Comparison of ENCODE assay signal across 14 cellular contexts in genomic region chr9:129725841-129726251, GRCh38. TPM values are rescaled to one million over a fixed set of nuclear protein-coding genes. Genes with fewer than 3 reads are reported as not detected.
DNase-seq lines count a peak whose midpoint lies in the region; TF ChIP-seq lines count a peak whose summit lies in the region.
"Had no signal": no experiment of that assay in that cellular context is flagged by ENCODE, and none has a peak within 500 bp of the region (broad histone marks: within the 10 kb centered on the region; RNA-seq: fewer than 3 reads in every experiment).

No MANE protein-coding gene starts in this region.

- H3K27me3 ChIP-seq in BLaER1 treated with 17β-estradiol and CSF1 and Interleukin-3, amounts not matched to agents 10 nM and 100 nM = no peaks in the 10 kb centered on the region
- no peaks in the 10 kb centered on the region for H3K27me3 ChIP-seq in testis
- H3K27me3 ChIP-seq: body of pancreas had no signal

- WGBS in testis, 2 donors = 38 to 45% methylated on average over 10 of the region's 10 CpGs

- intact Hi-C loops in testis (cut with DNase I; ENCODE audit: low total_unique reads) = no loop called here

- peak overlapping the region in 10 of 11 experiments; percentile 7 to 75 (median 60); a peak in 16 of 22 replicates for H3K4me2 ChIP-seq in BLaER1 treated with 17β-estradiol and CSF1 and Interleukin-3, amounts not matched to agents 10 nM and 100 nM

- H3K9me3 ChIP-seq in BLaER1 treated with 17β-estradiol and CSF1 and Interleukin-3, amounts not matched to agents 10 nM and 100 nM (replicated peaks in 1 of 11) = no peaks in the 10 kb centered on the region
- no peaks in the 10 kb centered on the region for H3K9me3 ChIP-seq in testis
- H3K9me3 ChIP-seq: body of pancreas, left lung had no signal

- peaks cover 8 to 21% (median 20%) of the 10 kb centered on the region in 10 experiments; a peak in 19 of 20 replicates for H3K4me1 ChIP-seq in BLaER1 treated with 17β-estradiol and CSF1 and Interleukin-3, amounts not matched to agents 10 nM and 100 nM
- H3K4me1 ChIP-seq in testis = no peaks in the 10 kb centered on the region

- H3K36me3 ChIP-seq in BLaER1 treated with 17β-estradiol and CSF1 and Interleukin-3, amounts not matched to agents 10 nM and 100 nM = no peaks in the 10 kb centered on the region
- H3K36me3 ChIP-seq in testis (ENCODE audit: low read depth, missing control alignments) = no peaks in the 10 kb centered on the region
- H3K36me3 ChIP-seq: left lung had no signal

- no peak overlapping the region for H3K4me3 ChIP-seq in BLaER1 treated with 17β-estradiol and CSF1 and Interleukin-3, amounts not matched to agents 10 nM and 100 nM
- no peak overlapping the region for H3K4me3 ChIP-seq in testis
- H3K4me3 ChIP-seq: body of pancreas, GM12878, left lung had no signal

- TF ChIP-seq CTCF in testis (IDR thresholded peaks at IDR 0.05) = no peak

- TF ChIP-seq POLR2A in testis (IDR thresholded peaks at IDR 0.05) = no peak

- H4K20me1 ChIP-seq in BLaER1 treated with 17β-estradiol and CSF1 and Interleukin-3, amounts not matched to agents 10 nM and 100 nM = no peaks in the 10 kb centered on the region

- peak overlapping the region in 1 of 11 experiments; percentile 25; a peak in 1 of 22 replicates for H3K27ac ChIP-seq in BLaER1 treated with 17β-estradiol and CSF1 and Interleukin-3, amounts not matched to agents 10 nM and 100 nM
- no peak overlapping the region for H3K27ac ChIP-seq in testis
- H3K27ac ChIP-seq: body of pancreas, left lung had no signal

- peak; percentile 26 for DNase-seq in NCI-H2081 treated with DMSO at 0.1 percent for 48 hours (lab: John Stamatoyannopoulos, UW)
- peak; percentile 97 for DNase-seq in fibroblast of gingiva (ENCODE audit: low read depth)
- peak; percentile 40 for DNase-seq in stromal cell of bone marrow (ENCODE audit: low read depth)
- no peak for DNase-seq in stimulated activated CD4-positive, alpha-beta T cell treated with anti-CD3 and anti-CD28 coated beads, Interleukin-15, amount 100 ng/mL, for 24 hours
- DNase-seq in testis = no peak
- DNase-seq in pons (ENCODE audit: low spot score) = no peak
- DNase-seq: HCEC 1CT; NK-92 treated with Interleukin-12 subunit alpha and Interleukin-12 subunit beta, amount 100 ng/mL, for 24 hours had no signal

- H3K9ac ChIP-seq in BLaER1 treated with 17β-estradiol and CSF1 and Interleukin-3, amounts not matched to agents 10 nM and 100 nM = 0 out of 22 replicates have a peak overlapping the region, but pooled peaks of 1 of the 11 experiments have one; percentile 4

RNA-seq across cellular contexts. Expression of gene PTGES, which starts 27.0 kb away (rescaled TPM):
- total RNA-seq in testis = 10 to 100 TPM in 1 of 2 donors, 1 to 10 TPM in 1; 9.5 to 36.9 TPM
- polyA plus RNA-seq in testis (ENCODE audit: insufficient read depth, low read depth, low replicate concordance) = 41.8 TPM
- total RNA-seq: GM12878, myocyte, pulmonary artery endothelial cell had no signal

Comparison
In these comparisons a context has a peak if more than half of its experiments do, and no peak if none do; other contexts are left out.
1. DNase-seq: peak in NCI-H2081 treated with DMSO at 0.1 percent for 48 hours (single experiment), fibroblast of gingiva (single experiment) and stromal cell of bone marrow (single experiment); none in stimulated activated CD4-positive, alpha-beta T cell treated with anti-CD3 and anti-CD28 coated beads, Interleukin-15, amount 100 ng/mL, for 24 hours (single experiment), testis (single experiment) and pons (single experiment).